In genomic region chr5:43416233-43416987, GRCh38 we compare ENCODE assay signal across 24 cellular contexts. TPM values are rescaled to one million over a fixed set of nuclear protein-coding genes. Genes with fewer than 3 reads are reported as not detected.
DNase-seq lines count a peak whose midpoint lies in the region; ATAC-seq and TF ChIP-seq lines count a peak whose summit lies in the region.
"Had no signal": no experiment of that assay in that cellular context is flagged by ENCODE, and none has a peak within 500 bp of the region (broad histone marks: within the 10 kb centered on the region; RNA-seq: fewer than 3 reads in every experiment).

No MANE protein-coding gene starts in this region.

- no peak for TF ChIP-seq EP300 in stomach (IDR thresholded peaks at IDR 0.05)

- H3K9me3 ChIP-seq in RWPE2 (ENCODE audit: severe bottlenecking): no peaks in the 10 kb centered on the region
- no peaks in the 10 kb centered on the region for H3K9me3 ChIP-seq in stomach
- H3K9me3 ChIP-seq: gastroesophageal sphincter had no signal

- 44 to 55% (median 51%) methylated on average over 3 of the region's 3 CpGs for WGBS in stomach, 5 donors

- no peaks in the 10 kb centered on the region for H3K36me3 ChIP-seq in RWPE2 (ENCODE audit: low read depth)
- H3K36me3 ChIP-seq in stomach: no peaks in the 10 kb centered on the region
- H3K36me3 ChIP-seq: cardiac muscle cell, gastroesophageal sphincter had no signal

- H3K27me3 ChIP-seq in RWPE2 (ENCODE audit: insufficient read depth, poor library complexity, severe bottlenecking): no peaks in the 10 kb centered on the region
- H3K27me3 ChIP-seq in stomach: no peaks in the 10 kb centered on the region
- H3K27me3 ChIP-seq: cardiac muscle cell, gastroesophageal sphincter had no signal

- DNase-seq in Daoy (ENCODE audit: low read depth) (peak; percentile 47), NCI-H146 treated with DMSO at 0.1 percent for 48 hours (lab: John Stamatoyannopoulos, UW; ENCODE audit: unreplicated experiment) (peak; percentile 59), RWPE2 (ENCODE audit: low spot score) (no peak), inferior parietal cortex (ENCODE audit: extremely low spot score) (peak; percentile 11), stomach (no peak), ureter (ENCODE audit: low spot score) (no peak)
- DNase-seq in activated CD4-positive, alpha-beta T cell treated with anti-CD3 and anti-CD28 coated beads for 1 hour: no peak
- DNase-seq: activated CD4-positive, alpha-beta T cell treated with anti-CD3 and anti-CD28 coated beads for 48 hours; activated naive CD4-positive, alpha-beta T cell treated with anti-CD3 and anti-CD28 coated beads for 36 hours; midbrain; MM.1S; natural killer cell; NCI-H1417 treated with DMSO at 0.1 percent for 48 hours; PC-3; stimulated activated CD4-positive, alpha-beta T cell treated with anti-CD3 and anti-CD28 coated beads, Interleukin-4, amount 100 ng/mL, for 4 hours; stimulated activated naive CD8-positive, alpha-beta T cell treated with anti-CD3 and anti-CD28 coated beads, Interleukin-15, Interleukin-2, amounts not matched to agents 100 U/mL and 50 U/mL, for 24 hours; T-helper 1 cell had no signal

- ATAC-seq in RWPE2 (ENCODE audit: low read depth) (0 out of 3 replicates have a peak, but pooled peaks have one; percentile 40), HG02981 (IDR thresholded peaks at IDR 0.05; ENCODE audit: unreplicated experiment) (no peak)
- ATAC-seq: gastroesophageal sphincter; HCT116; natural killer cell; PC-3; stimulated activated naive CD8-positive, alpha-beta T cell treated with anti-CD3 and anti-CD28 coated beads, Interleukin-15, Interleukin-2, amounts not matched to agents 100 U/mL and 50 U/mL, for 24 hours had no signal

- TF ChIP-seq POLR2A in stomach (IDR thresholded peaks at IDR 0.05): no peak

- H3K4me3 ChIP-seq in RWPE2 (ENCODE audit: severe bottlenecking): no peak overlapping the region
- H3K4me3 ChIP-seq in stomach: no peak overlapping the region
- H3K4me3 ChIP-seq: cardiac muscle cell, coronary artery, gastroesophageal sphincter had no signal

- intact Hi-C loops in stomach (cut with DNase I; ENCODE audit: low total_unique reads): no loop called here

- H3K4me1 ChIP-seq in RWPE2 (ENCODE audit: insufficient read depth, poor library complexity, severe bottlenecking) (no peaks in the 10 kb centered on the region), stomach (peaks cover 4 to 26% (median 23%) of the 10 kb centered on the region in 4 donors)

- TF ChIP-seq CTCF in RWPE2 (IDR thresholded peaks at IDR 0.05; ENCODE audit: poor library complexity, severe bottlenecking) (no peak), stomach (IDR thresholded peaks at IDR 0.05) (no peak)

- H3K27ac ChIP-seq in RWPE2 (ENCODE audit: poor library complexity, severe bottlenecking) (no peak overlapping the region), stomach (peak overlapping the region in 1 of 5 donors; percentile 13)
- H3K27ac ChIP-seq: C4-2B, cardiac muscle cell, coronary artery, gastroesophageal sphincter had no signal

RNA-seq across cellular contexts. Expression of gene CCL28, which starts 4.2 kb away (rescaled TPM):
- not detected in 2 replicates for total RNA-seq in Daoy (2014; rRNA removed; shearing (Covaris generic))
- 10 to 100 TPM in 1 of 5 donors, 1 to 10 TPM in 2, under 1 TPM in 1, not detected in 1; 0.45 to 23.3 (median 7.4) TPM for total RNA-seq in stomach
- 10 to 100 TPM in 1 of 3 donors, 1 to 10 TPM in 2; 7.1 to 11.0 (median 8.9) TPM for polyA plus RNA-seq in stomach
- 7.6 TPM for total RNA-seq in ureter
- total RNA-seq: cardiac muscle cell, G401 had no signal
- polyA plus RNA-seq: cardiac muscle cell had no signal

Comparison
In these comparisons a context has a peak if more than half of its experiments do, and no peak if none do; other contexts are left out.
1. DNase-seq: peak in Daoy (single experiment), NCI-H146 treated with DMSO at 0.1 percent for 48 hours (single experiment) and inferior parietal cortex (single experiment); none in RWPE2 (single experiment), activated CD4-positive, alpha-beta T cell treated with anti-CD3 and anti-CD28 coated beads for 1 hour (single experiment), stomach (single experiment) and ureter (single experiment).